1 cellular context compared by ENCODE assay signal in the genomic region with DNA sequence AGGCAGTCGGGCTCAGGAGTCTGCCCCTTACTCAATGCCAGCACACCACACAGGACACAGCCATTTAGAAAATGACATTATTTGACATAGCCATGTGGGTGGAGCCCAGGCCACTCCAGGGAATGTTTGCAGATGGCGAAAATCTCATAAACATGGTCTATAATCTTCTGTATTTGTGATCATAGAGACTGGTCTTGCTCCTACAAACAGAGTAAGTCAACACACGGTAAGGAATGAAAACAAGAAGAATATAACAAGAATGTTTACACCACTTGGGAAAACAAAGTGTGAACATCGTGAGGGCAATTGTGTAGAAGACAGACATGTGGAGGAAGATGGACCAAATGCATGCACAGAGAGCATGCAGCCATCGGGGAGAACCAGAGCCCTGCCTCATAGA.
TF ChIP-seq lines count a peak whose summit lies in the region.

No MANE protein-coding gene starts in this region.

TF ChIP-seq in GM23338, 12 proteins besides CTCF, POLR2A, EP300 and RAD21 (continued from another document):
- no peak for TF ChIP-seq ZNF462 (CRISPR knock-in tag; IDR thresholded peaks at IDR 0.05)
- TF ChIP-seq, protein P1, sequence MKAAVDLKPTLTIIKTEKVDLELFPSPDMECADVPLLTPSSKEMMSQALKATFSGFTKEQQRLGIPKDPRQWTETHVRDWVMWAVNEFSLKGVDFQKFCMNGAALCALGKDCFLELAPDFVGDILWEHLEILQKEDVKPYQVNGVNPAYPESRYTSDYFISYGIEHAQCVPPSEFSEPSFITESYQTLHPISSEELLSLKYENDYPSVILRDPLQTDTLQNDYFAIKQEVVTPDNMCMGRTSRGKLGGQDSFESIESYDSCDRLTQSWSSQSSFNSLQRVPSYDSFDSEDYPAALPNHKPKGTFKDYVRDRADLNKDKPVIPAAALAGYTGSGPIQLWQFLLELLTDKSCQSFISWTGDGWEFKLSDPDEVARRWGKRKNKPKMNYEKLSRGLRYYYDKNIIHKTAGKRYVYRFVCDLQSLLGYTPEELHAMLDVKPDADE (IDR thresholded peaks at IDR 0.05) = no peak
TF ChIP-seq in GM23338: peak in this region for 0.
